ENCODE assay signal across 8 cellular contexts in genomic region chr15:45401665-45402161, GRCh38. TPM values are rescaled to one million over a fixed set of nuclear protein-coding genes. Genes with fewer than 3 reads are reported as not detected.
DNase-seq lines count a peak whose midpoint lies in the region; ATAC-seq and TF ChIP-seq lines count a peak whose summit lies in the region.

No MANE protein-coding gene starts in this region.

- H2AK5ac ChIP-seq in IMR-90 (ENCODE audit: low read depth, low read length): no peak overlapping the region; the same call in 1 of the 2 replicates

- DNase-seq in NOMO-1 treated with dmso at 0.1 percent for 144 hours (lab: John Stamatoyannopoulos, UW; ENCODE audit: unreplicated experiment) (peak; percentile 57), NOMO-1 (lab: John Stamatoyannopoulos, UW; ENCODE audit: unreplicated experiment in 2 of 2) (no peak), IMR-90 (no peak), caudate nucleus (lab: John Stamatoyannopoulos, UW) (no peak), germinal center (ENCODE audit: low spot score) (no peak), KBM-7 (no peak), SIG-M5 (lab: John Stamatoyannopoulos, UW) (no peak)

- H3K9me1 ChIP-seq in IMR-90 (ENCODE audit: insufficient read depth, low read length): peaks cover 5% of the 10 kb centered on the region; the same call in 1 of the 2 replicates

- H3K27ac ChIP-seq in IMR-90 (ENCODE audit: insufficient read depth, low read length) (peak overlapping the region; percentile 38), caudate nucleus (ENCODE audit: low read depth, low read length) (peak overlapping the region; percentile 89)

- H2AFZ ChIP-seq in IMR-90 (replicated peaks; ENCODE audit: low read length, poor library complexity): peak overlapping the region; percentile 99

- CTCF ChIA-PET in IMR-90 (lab: Yijun Ruan, JAX): interaction anchor here (1.0 to 5.2 kb wide), 4 partner anchors 55 to 240 kb away, joined by 3 to 27 read pairs (median 4); no protein-coding TSS in a partner anchor

- intact Hi-C loops in IMR-90 (cut with micrococcal nuclease): loop anchor here (1.0 to 2.0 kb wide), 3 partner anchors 57 to 201 kb away; partner anchors contain the start of gene BLOC1S6

- H3K23ac ChIP-seq in IMR-90 (ENCODE audit: low read depth, low read length): peak overlapping the region; percentile 85

- H3K4me2 ChIP-seq in IMR-90 (ENCODE audit: low read depth, low read length): peak overlapping the region; percentile 94

- WGBS in IMR-90 (ENCODE audit: extremely low coverage in 2 of 2, insufficient read length in 1 of 2), 2 experiments: 3% methylated on average over 5 of the region's 12 CpGs; no CpG with 5 or more reads in 1 of the 2 experiments

- H2BK20ac ChIP-seq in IMR-90 (ENCODE audit: low read depth, low read length): no peak overlapping the region

- H4K20me1 ChIP-seq in IMR-90 (ENCODE audit: insufficient read depth, low read length): peaks cover 21% of the 10 kb centered on the region

- H3K9ac ChIP-seq in IMR-90 (ENCODE audit: low read depth, low read length): peak overlapping the region; percentile 88
- H3K9ac ChIP-seq in mucosa of stomach (ENCODE audit: low read length): peak overlapping the region; percentile 81

- in situ Hi-C loops in IMR-90 (cut with MboI; ENCODE audit: low sequenced_read_pairs) (loop anchor here (5.0 kb wide), 1 partner anchor 239 kb away; no protein-coding TSS in a partner anchor), KBM-7 (cut with MboI; ENCODE audit: low pct_unique_long_range_greater_than_20kb, low sequenced_read_pairs) (no loop called here)

- peak overlapping the region; percentile 76 for H3K4ac ChIP-seq in IMR-90 (ENCODE audit: low read depth, low read length)

- no peak for TF ChIP-seq POLR2A in IMR-90 (IDR thresholded peaks at IDR 0.05; ENCODE audit: low read depth, low read length)

- peak overlapping the region; percentile 69 for H3K56ac ChIP-seq in IMR-90 (ENCODE audit: extremely low read depth, insufficient read depth, low read length)

- no peak overlapping the region for H2BK120ac ChIP-seq in IMR-90 (ENCODE audit: low read depth, low read length)

- peak overlapping the region; percentile 49 for H4K5ac ChIP-seq in IMR-90 (ENCODE audit: low read depth, low read length)

- H3K18ac ChIP-seq in IMR-90 (ENCODE audit: low read depth, low read length): no peak overlapping the region

- BruUV-seq in IMR-90 (replicated peaks; lab: Mats Ljungman, UMichigan): no TSS peak

- no peaks in the 10 kb centered on the region for H3K4me1 ChIP-seq in IMR-90 (ENCODE audit: control insufficient read depth, insufficient read depth, low read length)
- H3K4me1 ChIP-seq in mucosa of stomach (ENCODE audit: control insufficient read depth, insufficient read depth, low read length): peaks cover 4% of the 10 kb centered on the region

- H2BK5ac ChIP-seq in IMR-90 (ENCODE audit: low read depth, low read length, poor library complexity, severe bottlenecking): no peak overlapping the region

- no peak for TF ChIP-seq RAD21 in IMR-90 (IDR thresholded peaks at IDR 0.05; ENCODE audit: low read length)

- H3K79me1 ChIP-seq in IMR-90 (ENCODE audit: low read depth in 1 of 2, low read length in 2 of 2): peaks cover under 1 to 30% of the 10 kb centered on the region in 2 experiments; a peak in 3 of 4 replicates

- H3K4me3 ChIP-seq in IMR-90 (ENCODE audit: insufficient read depth, low read depth, low read length) (peak overlapping the region; percentile 71), mucosa of stomach (ENCODE audit: low read length) (peak overlapping the region; percentile 82)

- TF ChIP-seq CTCF in IMR-90 (conservative IDR thresholded peaks at IDR 0.05; ENCODE audit: low read depth, low read length): no peak

- H3K9me3 ChIP-seq in IMR-90 (ENCODE audit: control insufficient read depth, insufficient read depth, low read length) (no peaks in the 10 kb centered on the region), mucosa of stomach (ENCODE audit: control insufficient read depth, low read length) (no peaks in the 10 kb centered on the region)

- H2AK9ac ChIP-seq in IMR-90 (replicated peaks; ENCODE audit: low read depth, low read length, poor library complexity): peak overlapping the region; percentile 3

- peak overlapping the region; percentile 89 for H3K14ac ChIP-seq in IMR-90 (replicated peaks; ENCODE audit: low read depth, low read length)

- peak overlapping the region; percentile 32; the same call in 1 of the 2 replicates for H4K91ac ChIP-seq in IMR-90 (ENCODE audit: insufficient read depth, low read depth, low read length)

- peaks cover 2% of the 10 kb centered on the region for H3K36me3 ChIP-seq in IMR-90 (ENCODE audit: control insufficient read depth, insufficient read depth, low read length)
- peaks cover 5% of the 10 kb centered on the region for H3K36me3 ChIP-seq in mucosa of stomach (ENCODE audit: control insufficient read depth, insufficient read depth, low read length)

- H2BK15ac ChIP-seq in IMR-90 (ENCODE audit: low read depth, low read length): no peak overlapping the region

- POLR2A ChIA-PET in IMR-90 (lab: Charles Lee; ENCODE audit: unreplicated experiment): interaction anchor here (0.5 to 1.5 kb wide), 3 partner anchors 238 to 272 kb away, joined by 3 to 4 read pairs (median 3); partner anchors contain the start of gene DUOX1

- H3K27me3 ChIP-seq in IMR-90 (ENCODE audit: control insufficient read depth, insufficient read depth, low read length) (peaks cover 3% of the 10 kb centered on the region), mucosa of stomach (ENCODE audit: control insufficient read depth, insufficient read depth, low read length) (no peaks in the 10 kb centered on the region)

- H4K8ac ChIP-seq in IMR-90 (ENCODE audit: low read depth in 2 of 2, low read length in 2 of 2): peak overlapping the region; percentile 91 to 97

- ATAC-seq in IMR-90 (ENCODE audit: low read depth): peak; percentile 16; the same call in 1 of the 2 replicates

- dilution Hi-C loops in IMR-90 (cut with HindIII; ENCODE audit: low sequenced_read_pairs, unreplicated experiment): no loop called here

TF ChIP-seq in IMR-90, 13 proteins besides CTCF, POLR2A, EP300 and RAD21:
- no peak for TF ChIP-seq MXI1 (IDR thresholded peaks at IDR 0.05; ENCODE audit: borderline replicate concordance, low read depth, low read length)
- no peak for TF ChIP-seq FOS (IDR thresholded peaks at IDR 0.05; ENCODE audit: low read depth, low read length)
- no peak for TF ChIP-seq RCOR1 (IDR thresholded peaks at IDR 0.05; ENCODE audit: insufficient replicate concordance, low read length)
- TF ChIP-seq USF2 (IDR thresholded peaks at IDR 0.05; ENCODE audit: low read depth, low read length): no peak
- no peak for TF ChIP-seq BHLHE40 (IDR thresholded peaks at IDR 0.05; ENCODE audit: low read depth, low read length)
- no peak for TF ChIP-seq MAFK (IDR thresholded peaks at IDR 0.05; ENCODE audit: low read depth, low read length)
- no peak for TF ChIP-seq NFE2L2 (IDR thresholded peaks at IDR 0.05; ENCODE audit: low read depth, low read length)
- TF ChIP-seq CHD1 (IDR thresholded peaks at IDR 0.05; ENCODE audit: low read depth, low read length): no peak
- TF ChIP-seq MAZ (IDR thresholded peaks at IDR 0.05; ENCODE audit: borderline replicate concordance, low read depth, low read length): no peak
TF ChIP-seq in IMR-90: peak in this region for 0.

RNA-seq across cellular contexts. Expression of gene GATM, which starts 23.4 kb away (rescaled TPM):
- total RNA-seq in IMR-90 (2012; rRNA removed): 0.18 and 0.28 TPM in 2 replicates
- polyA plus RNA-seq in IMR-90 (2012; rRNA removed): 0.10 and 0.14 TPM in 2 replicates
- polyA plus RNA-seq in IMR-90 (2012; cell fraction: cytosol; rRNA removed): 0.04 TPM in 1 of 2 replicates, not detected in the other
- 0.08 and 0.16 TPM in 2 replicates for polyA plus RNA-seq in IMR-90 (2012; cell fraction: nucleus; rRNA removed; ENCODE audit: low replicate concordance)
